In the genomic region with DNA sequence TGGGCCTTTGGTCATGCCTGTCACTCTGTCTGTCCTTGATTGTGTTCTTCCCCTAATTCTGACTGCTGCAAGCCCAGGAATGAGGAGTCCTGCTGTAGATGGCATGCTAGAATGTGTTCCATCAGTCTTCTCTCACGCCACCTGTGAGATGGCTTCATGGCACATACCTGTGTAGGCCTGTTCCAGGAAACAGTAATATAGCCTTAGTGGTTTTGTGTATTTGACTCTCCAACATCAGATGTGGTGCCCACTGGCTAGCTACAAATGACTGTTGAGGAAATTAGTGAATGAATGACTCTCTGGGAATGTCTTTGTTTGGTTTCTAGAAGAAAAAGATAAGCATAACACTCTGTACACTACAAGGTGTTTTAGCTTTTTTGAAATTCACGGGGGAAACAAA, we compare ENCODE assay signal across 21 cellular contexts.
DNase-seq lines count a peak whose midpoint lies in the region; ATAC-seq and TF ChIP-seq lines count a peak whose summit lies in the region.
"Had no signal": no experiment of that assay in that cellular context is flagged by ENCODE, and none has a peak within 500 bp of the region (broad histone marks: within the 10 kb centered on the region; RNA-seq: fewer than 3 reads in every experiment).

No MANE protein-coding gene starts in this region.

- no TSS peak for BruUV-seq in Caco-2 (replicated peaks; lab: Mats Ljungman, UMichigan)

- peaks cover 1% of the 10 kb centered on the region; the same call in 1 of the 2 replicates for H3K36me3 ChIP-seq in Caco-2 (ENCODE audit: control insufficient read depth, insufficient read depth, low read length)

- H3K4me3 ChIP-seq in Caco-2 (ENCODE audit: low read depth, low read length) (no peak overlapping the region), epithelial cell of esophagus (ENCODE audit: low read length) (no peak overlapping the region), right cardiac atrium (ENCODE audit: low read length) (no peak overlapping the region)

- H3K9me3 ChIP-seq in Caco-2 (no peaks in the 10 kb centered on the region), right cardiac atrium (ENCODE audit: control insufficient read depth, low read length) (no peaks in the 10 kb centered on the region)

- peak; percentile 32 to 80 for ATAC-seq in activated naive CD4-positive, alpha-beta T cell treated with anti-CD3 and anti-CD28 coated beads, Interleukin-2, amount 50 U/mL, for 72 hours
- ATAC-seq in right cardiac atrium = no peak
- ATAC-seq: Panc1 had no signal

- no peak overlapping the region for H3K27ac Mint-ChIP-seq in activated naive CD4-positive, alpha-beta T cell treated with anti-CD3 and anti-CD28 coated beads, Interleukin-2, amount 50 U/mL, for 72 hours
- H3K27ac Mint-ChIP-seq in Caco-2 (ENCODE audit: unreplicated experiment) = peak overlapping the region; percentile 63
- no peak overlapping the region for H3K27ac Mint-ChIP-seq in activated CD4-positive, alpha-beta memory T cell treated with anti-CD3 and anti-CD28 coated beads for 36 hours
- H3K27ac Mint-ChIP-seq: B cell had no signal

- H3K27me3 ChIP-seq in Caco-2 (replicated peaks; ENCODE audit: control insufficient read depth, insufficient read depth, low read length) (no peaks in the 10 kb centered on the region), right cardiac atrium (ENCODE audit: control insufficient read depth, insufficient read depth) (no peaks in the 10 kb centered on the region)

- no peaks in the 10 kb centered on the region for H3K27me3 Mint-ChIP-seq in Caco-2 (ENCODE audit: insufficient read depth, unreplicated experiment)
- H3K27me3 Mint-ChIP-seq in activated CD4-positive, alpha-beta memory T cell treated with anti-CD3 and anti-CD28 coated beads for 36 hours = no peaks in the 10 kb centered on the region
- H3K27me3 Mint-ChIP-seq: B cell had no signal

- no peaks in the 10 kb centered on the region for H3K4me1 ChIP-seq in Caco-2
- H3K4me1 ChIP-seq in right cardiac atrium (ENCODE audit: control insufficient read depth, insufficient read depth, low read length) = no peaks in the 10 kb centered on the region

- POLR2A ChIA-PET in Caco-2 (lab: Charles Lee) = no interaction called here
- POLR2A ChIA-PET in activated CD4-positive, alpha-beta memory T cell treated with anti-CD3 and anti-CD28 coated beads for 36 hours (lab: Charles Lee) = no interaction called here

- TF ChIP-seq CTCF in Caco-2 (IDR thresholded peaks at IDR 0.05; ENCODE audit: insufficient read depth in 1 of 2, low read depth in 1 of 2, low read length in 1 of 2, severe bottlenecking in 1 of 2, unreplicated experiment in 1 of 2) (no peak), epithelial cell of esophagus (IDR thresholded peaks at IDR 0.05; ENCODE audit: insufficient read depth, low read depth, low read length, missing control alignments) (no peak)

- no peaks in the 10 kb centered on the region for H3K9me3 Mint-ChIP-seq in activated naive CD4-positive, alpha-beta T cell treated with anti-CD3 and anti-CD28 coated beads, Interleukin-2, amount 50 U/mL, for 72 hours
- no peaks in the 10 kb centered on the region for H3K9me3 Mint-ChIP-seq in Caco-2 (ENCODE audit: unreplicated experiment)
- no peaks in the 10 kb centered on the region for H3K9me3 Mint-ChIP-seq in activated CD4-positive, alpha-beta memory T cell treated with anti-CD3 and anti-CD28 coated beads for 36 hours

- no peak for DNase-seq in activated naive CD4-positive, alpha-beta T cell treated with anti-CD3 and anti-CD28 coated beads, Interleukin-2, amount 50 U/mL, for 72 hours (ENCODE audit: low spot score in 2 of 2)
- DNase-seq in activated naive CD4-positive, alpha-beta T cell treated with Interleukin-2 at 50 U/mL for 16 hours = no peak
- DNase-seq in Caco-2 = no peak
- DNase-seq in epithelial cell of esophagus (ENCODE audit: low read depth) = peak; percentile 44
- DNase-seq in renal cortical epithelial cell (ENCODE audit: low read depth) = peak; percentile 5
- no peak for DNase-seq in activated CD4-positive, alpha-beta memory T cell treated with anti-CD3 and anti-CD28 coated beads for 36 hours
- DNase-seq in right cardiac atrium = no peak
- DNase-seq: COR-L47; DMS 273 treated with DMSO at 0.1 percent for 48 hours; DMS79 treated with DMSO at 0.1 percent for 48 hours; Karpas-422; MV-4-11; NCI-H1105 treated with DMSO at 0.1 percent for 48 hours; NCI-H2029 treated with DMSO at 0.1 percent for 48 hours; NCI-H226; NCI-H524; NCI-H774; NK-92 treated with Interleukin-12 subunit alpha and Interleukin-12 subunit beta, amount 100 ng/mL, for 24 hours had no signal

- no peak overlapping the region for H3K27ac ChIP-seq in right cardiac atrium (ENCODE audit: low read length)

- intact Hi-C loops in Caco-2 (cut with micrococcal nuclease; ENCODE audit: unreplicated experiment) (no loop called here), right cardiac atrium (cut with DNase I) (no loop called here)
- intact Hi-C loops in activated CD4-positive, alpha-beta memory T cell treated with anti-CD3 and anti-CD28 coated beads for 36 hours (cut with micrococcal nuclease) = no loop called here

- H3K4me3 Mint-ChIP-seq in Caco-2 (ENCODE audit: unreplicated experiment) = no peak overlapping the region
- H3K4me3 Mint-ChIP-seq in activated CD4-positive, alpha-beta memory T cell treated with anti-CD3 and anti-CD28 coated beads for 36 hours = no peak overlapping the region
- H3K4me3 Mint-ChIP-seq: B cell, CD14-positive monocyte had no signal

- H3K4me1 Mint-ChIP-seq in Caco-2 (ENCODE audit: low read depth, unreplicated experiment) = peaks cover 7% of the 10 kb centered on the region
- peaks cover 4% of the 10 kb centered on the region for H3K4me1 Mint-ChIP-seq in activated CD4-positive, alpha-beta memory T cell treated with anti-CD3 and anti-CD28 coated beads for 36 hours (ENCODE audit: low read depth)

- 96% methylated on average over 2 of the region's 2 CpGs for WGBS in right cardiac atrium

- CTCF ChIA-PET in Caco-2 (lab: Charles Lee) = no interaction called here
- CTCF ChIA-PET in activated CD4-positive, alpha-beta memory T cell treated with anti-CD3 and anti-CD28 coated beads for 36 hours (lab: Charles Lee) = no interaction called here

- peaks cover 18 to 31% of the 10 kb centered on the region in 2 donors for H3K36me3 Mint-ChIP-seq in activated naive CD4-positive, alpha-beta T cell treated with anti-CD3 and anti-CD28 coated beads, Interleukin-2, amount 50 U/mL, for 72 hours
- H3K36me3 Mint-ChIP-seq in Caco-2 (ENCODE audit: insufficient read depth, unreplicated experiment) = peaks cover 15% of the 10 kb centered on the region
- peaks cover 43% of the 10 kb centered on the region for H3K36me3 Mint-ChIP-seq in activated CD4-positive, alpha-beta memory T cell treated with anti-CD3 and anti-CD28 coated beads for 36 hours

Comparison
In these comparisons a context has a peak if more than half of its experiments do, and no peak if none do; other contexts are left out.
1. ATAC-seq: peak in activated naive CD4-positive, alpha-beta T cell treated with anti-CD3 and anti-CD28 coated beads, Interleukin-2, amount 50 U/mL, for 72 hours (2 of 2); none in right cardiac atrium (0 of 2).
2. DNase-seq: peak in epithelial cell of esophagus (single experiment) and renal cortical epithelial cell (single experiment); none in activated naive CD4-positive, alpha-beta T cell treated with anti-CD3 and anti-CD28 coated beads, Interleukin-2, amount 50 U/mL, for 72 hours (0 of 2), activated naive CD4-positive, alpha-beta T cell treated with Interleukin-2 at 50 U/mL for 16 hours (single experiment), Caco-2 (0 of 2), activated CD4-positive, alpha-beta memory T cell treated with anti-CD3 and anti-CD28 coated beads for 36 hours (single experiment) and right cardiac atrium (0 of 3).